In genomic region chrX:129787336-129788055, GRCh38 we compare ENCODE assay signal across 21 cellular contexts. TPM values are rescaled to one million over a fixed set of nuclear protein-coding genes. Genes with fewer than 3 reads are reported as not detected.
A peak's percentile ranks its signal among the peaks of the same experiment; 100 is the strongest.
DNase-seq lines count a peak whose midpoint lies in the region; ATAC-seq lines count a peak whose summit lies in the region.
"Had no signal": no experiment of that assay in that cellular context is flagged by ENCODE, and none has a peak within 500 bp of the region (broad histone marks: within the 10 kb centered on the region; RNA-seq: fewer than 3 reads in every experiment).

No MANE protein-coding gene starts in this region.

- no peak for DNase-seq in activated T-cell treated with anti-CD3 and anti-CD28 coated beads, Interleukin-2, amount 50 U/mL, for 72 hours
- DNase-seq in activated T-cell treated with anti-CD3 and anti-CD28 coated beads, Interleukin-2, amount 50 U/mL, for 48 hours, result no peak
- DNase-seq in T-cell, result no peak
- no peak for DNase-seq in effector memory CD4-positive, alpha-beta T cell
- DNase-seq in stimulated activated naive CD8-positive, alpha-beta T cell treated with anti-CD3 and anti-CD28 coated beads, Interleukin-15, amount 100 ng/mL, for 72 hours, result no peak
- DNase-seq in SW 1271 (lab: John Stamatoyannopoulos, UW), result no peak
- DNase-seq in NCI-H69 (lab: John Stamatoyannopoulos, UW), result no peak
- DNase-seq: activated CD4-positive, alpha-beta T cell treated with anti-CD3 and anti-CD28 coated beads for 4 hours; activated effector memory CD4-positive, alpha-beta T cell treated with Interleukin-2 at 50 U/mL for 16 hours; Caco-2; foreskin fibroblast; left cardiac atrium; midbrain; NCI-H187 treated with DMSO at 0.1 percent for 48 hours; right cardiac atrium; SHP77 treated with DMSO at 0.1 percent for 48 hours; T1000 had no signal

- POLR2A ChIA-PET in T-cell (lab: Charles Lee), result interaction anchor here in 1 of 2 donors (0.7 kb wide), 1 partner anchor 140 kb away, joined by 5 read pairs; no protein-coding TSS in a partner anchor

- H3K9me3 ChIP-seq in effector memory CD4-positive, alpha-beta T cell (ENCODE audit: control insufficient read depth, low read length), result no peaks in the 10 kb centered on the region
- H3K9me3 ChIP-seq: Caco-2, vagina had no signal

- H3K27me3 Mint-ChIP-seq in activated T-cell treated with anti-CD3 and anti-CD28 coated beads, Interleukin-2, amount 50 U/mL, for 72 hours (ENCODE audit: low read depth), result no peaks in the 10 kb centered on the region
- no peaks in the 10 kb centered on the region for H3K27me3 Mint-ChIP-seq in T-cell
- H3K27me3 Mint-ChIP-seq in stimulated activated naive CD8-positive, alpha-beta T cell treated with anti-CD3 and anti-CD28 coated beads, Interleukin-15, amount 100 ng/mL, for 72 hours, result no peaks in the 10 kb centered on the region

- no peak overlapping the region for H3K4me3 ChIP-seq in effector memory CD4-positive, alpha-beta T cell (ENCODE audit: insufficient read depth, low read depth, low read length, poor library complexity, severe bottlenecking)
- H3K4me3 ChIP-seq: vagina had no signal

- H3K27ac ChIP-seq in effector memory CD4-positive, alpha-beta T cell (ENCODE audit: insufficient read depth, low read length, poor library complexity, severe bottlenecking), result peak overlapping the region; percentile 32
- H3K27ac ChIP-seq: vagina had no signal

- peaks cover 43% of the 10 kb centered on the region for H3K4me1 Mint-ChIP-seq in activated T-cell treated with anti-CD3 and anti-CD28 coated beads, Interleukin-2, amount 50 U/mL, for 72 hours (ENCODE audit: low read depth)
- peaks cover 49 to 59% (median 54%) of the 10 kb centered on the region in 3 donors for H3K4me1 Mint-ChIP-seq in T-cell
- peaks cover 55% of the 10 kb centered on the region for H3K4me1 Mint-ChIP-seq in stimulated activated naive CD8-positive, alpha-beta T cell treated with anti-CD3 and anti-CD28 coated beads, Interleukin-15, amount 100 ng/mL, for 72 hours

- no peak for ATAC-seq in activated T-cell treated with anti-CD3 and anti-CD28 coated beads, Interleukin-2, amount 50 U/mL, for 72 hours (replicated peaks in 1 of 2)
- ATAC-seq in T-cell (replicated peaks in 1 of 4) (no peak), HG02885 (IDR thresholded peaks at IDR 0.05; ENCODE audit: poor library complexity, unreplicated experiment) (no peak)
- ATAC-seq in stimulated activated naive CD8-positive, alpha-beta T cell treated with anti-CD3 and anti-CD28 coated beads, Interleukin-15, amount 100 ng/mL, for 72 hours, result no peak
- ATAC-seq: left cardiac atrium, right cardiac atrium had no signal

- H3K36me3 ChIP-seq in effector memory CD4-positive, alpha-beta T cell (ENCODE audit: control insufficient read depth, insufficient read depth, low read length), result peaks cover 57% of the 10 kb centered on the region
- H3K36me3 ChIP-seq: vagina had no signal

- no peaks in the 10 kb centered on the region for H3K9me3 Mint-ChIP-seq in activated T-cell treated with anti-CD3 and anti-CD28 coated beads, Interleukin-2, amount 50 U/mL, for 72 hours
- H3K9me3 Mint-ChIP-seq in T-cell, result no peaks in the 10 kb centered on the region
- no peaks in the 10 kb centered on the region for H3K9me3 Mint-ChIP-seq in stimulated activated naive CD8-positive, alpha-beta T cell treated with anti-CD3 and anti-CD28 coated beads, Interleukin-15, amount 100 ng/mL, for 72 hours

- peaks cover 25% of the 10 kb centered on the region for H3K4me1 ChIP-seq in effector memory CD4-positive, alpha-beta T cell (ENCODE audit: control insufficient read depth, insufficient read depth, low read length, poor library complexity, severe bottlenecking)
- H3K4me1 ChIP-seq: Caco-2, vagina had no signal

- CTCF ChIA-PET in T-cell (lab: Charles Lee), result interaction anchor here (0.5 to 1.6 kb wide), 3 partner anchors 12 to 132 kb away, joined by 3 to 4 read pairs (median 3); no protein-coding TSS in a partner anchor

- no peaks in the 10 kb centered on the region for H3K27me3 ChIP-seq in effector memory CD4-positive, alpha-beta T cell (replicated peaks; ENCODE audit: control insufficient read depth, insufficient read depth, low read length, poor library complexity, severe bottlenecking)
- H3K27me3 ChIP-seq: vagina had no signal

- H3K4me3 Mint-ChIP-seq in activated T-cell treated with anti-CD3 and anti-CD28 coated beads, Interleukin-2, amount 50 U/mL, for 72 hours, result peak overlapping the region; percentile 8 to 40
- peak overlapping the region; percentile 24 to 98 (median 28) for H3K4me3 Mint-ChIP-seq in T-cell
- peak overlapping the region; percentile 53 to 55 for H3K4me3 Mint-ChIP-seq in stimulated activated naive CD8-positive, alpha-beta T cell treated with anti-CD3 and anti-CD28 coated beads, Interleukin-15, amount 100 ng/mL, for 72 hours

- H3K36me3 Mint-ChIP-seq in activated T-cell treated with anti-CD3 and anti-CD28 coated beads, Interleukin-2, amount 50 U/mL, for 72 hours (ENCODE audit: insufficient read depth in 2 of 2), result peaks cover 18 to 22% of the 10 kb centered on the region in 2 donors
- peaks cover 34% of the 10 kb centered on the region for H3K36me3 Mint-ChIP-seq in T-cell

- H3K27ac Mint-ChIP-seq in activated T-cell treated with anti-CD3 and anti-CD28 coated beads, Interleukin-2, amount 50 U/mL, for 72 hours, result peak overlapping the region; percentile 84
- peak overlapping the region; percentile 87 to 88 for H3K27ac Mint-ChIP-seq in T-cell
- H3K27ac Mint-ChIP-seq in stimulated activated naive CD8-positive, alpha-beta T cell treated with anti-CD3 and anti-CD28 coated beads, Interleukin-15, amount 100 ng/mL, for 72 hours, result peak overlapping the region; percentile 80 to 89

RNA-seq across cellular contexts. Expression of gene SASH3, which starts 7.7 kb away (rescaled TPM):
- 100 to 1,000 TPM; 148 to 166 TPM for total RNA-seq in activated T-cell treated with anti-CD3 and anti-CD28 coated beads, Interleukin-2, amount 50 U/mL, for 72 hours
- 100 to 1,000 TPM; 102 to 163 (median 142) TPM for total RNA-seq in T-cell
- total RNA-seq: Caco-2, H1, NCI-H460 had no signal

RNA-seq across cellular contexts. Expression of gene XPNPEP2, which starts 48.7 kb away (rescaled TPM):
- under 1 TPM; 0.24 to 0.42 TPM for total RNA-seq in activated T-cell treated with anti-CD3 and anti-CD28 coated beads, Interleukin-2, amount 50 U/mL, for 72 hours
- total RNA-seq in T-cell, result under 1 TPM in 4 of 5 donors, not detected in 1; 0.20 to 0.84 (median 0.37) TPM
- total RNA-seq: H1, NCI-H460 had no signal

RNA-seq across cellular contexts. Expression of gene ZDHHC9, which starts 56.2 kb away (rescaled TPM):
- 10 to 100 TPM; 12.6 to 12.8 TPM for total RNA-seq in activated T-cell treated with anti-CD3 and anti-CD28 coated beads, Interleukin-2, amount 50 U/mL, for 72 hours
- total RNA-seq in T-cell, result 1 to 10 TPM; 3.3 to 7.9 (median 7.3) TPM
